34 cellular contexts compared by ENCODE assay signal in the genomic region with DNA sequence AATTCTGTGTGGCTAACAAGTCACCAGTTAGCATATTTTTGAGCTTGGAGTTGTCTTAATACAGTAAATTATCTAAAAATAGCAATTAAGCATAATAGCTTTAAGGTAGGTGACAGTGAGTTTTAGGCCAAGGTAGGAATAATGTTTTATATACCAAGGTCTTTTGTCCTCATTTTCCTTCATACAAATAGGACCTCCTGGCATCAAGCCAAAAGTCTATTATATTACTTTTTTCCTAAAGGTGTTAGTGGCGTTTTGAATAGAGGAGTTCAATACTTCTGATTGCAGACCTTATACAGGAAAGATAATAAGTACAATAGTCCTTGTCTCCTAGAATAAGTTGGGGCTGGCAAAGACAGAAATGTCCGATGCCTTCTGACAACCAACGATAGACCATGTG.
"Had no signal": no experiment of that assay in that cellular context is flagged by ENCODE, and none has a peak within 500 bp of the region (broad histone marks: within the 10 kb centered on the region; RNA-seq: fewer than 3 reads in every experiment).

No MANE protein-coding gene starts in this region.

- ATAC-seq: activated naive CD4-positive, alpha-beta T cell treated with anti-CD3 and anti-CD28 coated beads, Interleukin-2, amount 50 U/mL, for 72 hours; activated naive CD8-positive, alpha-beta T cell treated with anti-CD3 and anti-CD28 coated beads, Interleukin-2, amount 50 U/mL, for 24 hours; activated T-cell treated with anti-CD3 and anti-CD28 coated beads, Interleukin-2, amount 50 U/mL, for 4 hours; activated T-cell treated with anti-CD3 and anti-CD28 coated beads, Interleukin-2, amount 50 U/mL, for 72 hours; activated T-helper 17 cell treated with anti-CD3 and anti-CD28 coated beads, Interleukin-2, amount 50 U/mL, for 72 hours; body of pancreas had no signal

- H3K4me1 ChIP-seq: adrenal gland, ascending aorta, body of pancreas, breast epithelium had no signal

- H3K27ac ChIP-seq: adrenal gland, ascending aorta, body of pancreas, brain microvascular endothelial cell, breast epithelium, cardiac muscle cell had no signal

- H3K4me3 ChIP-seq: adrenal gland, ascending aorta, body of pancreas, breast epithelium, cardiac muscle cell had no signal

- H3K27me3 ChIP-seq: adrenal gland, ascending aorta, body of pancreas, brain microvascular endothelial cell, breast epithelium, cardiac muscle cell had no signal

- H3K9me3 ChIP-seq: adrenal gland, ascending aorta, body of pancreas had no signal

- FAIRE-seq: astrocyte, bronchial epithelial cell had no signal

- DNase-seq: activated effector memory CD4-positive, alpha-beta T cell treated with anti-CD3 and anti-CD28 coated beads, Interleukin-2, amount 50 U/mL, for 16 hours; activated effector memory CD4-positive, alpha-beta T cell treated with Interleukin-2 at 50 U/mL for 16 hours; activated gamma-delta T cell; activated gamma-delta T cell treated with Interleukin-2 at 50 U/mL for 16 hours; activated naive CD4-positive, alpha-beta T cell; activated naive CD4-positive, alpha-beta T cell treated with anti-CD3 and anti-CD28 coated beads for 36 hours; activated naive CD4-positive, alpha-beta T cell treated with anti-CD3 and anti-CD28 coated beads, Interleukin-2, amount 10 ng/mL, durations not matched to agents 7 days and 5 days; activated naive CD4-positive, alpha-beta T cell treated with anti-CD3 and anti-CD28 coated beads, Interleukin-2, amount 50 U/mL, for 16 hours; activated naive CD4-positive, alpha-beta T cell treated with Interleukin-2 at 50 U/mL for 16 hours; activated naive CD8-positive, alpha-beta T cell treated with anti-CD3 and anti-CD28 coated beads for 36 hours; activated naive CD8-positive, alpha-beta T cell treated with anti-CD3 and anti-CD28 coated beads, Interleukin-2, amount 10 ng/mL, durations not matched to agents 7 days and 5 days; activated naive CD8-positive, alpha-beta T cell treated with anti-CD3 and anti-CD28 coated beads, Interleukin-2, amount 50 U/mL, for 24 hours; activated T-cell treated with anti-CD3 and anti-CD28 coated beads, Interleukin-2, amount 50 U/mL, for 1 hour; activated T-cell treated with anti-CD3 and anti-CD28 coated beads, Interleukin-2, amount 50 U/mL, for 24 hours; activated T-cell treated with anti-CD3 and anti-CD28 coated beads, Interleukin-2, amount 50 U/mL, for 4 hours; activated T-cell treated with anti-CD3 and anti-CD28 coated beads, Interleukin-2, amount 50 U/mL, for 48 hours; activated T-cell treated with anti-CD3 and anti-CD28 coated beads, Interleukin-2, amount 50 U/mL, for 72 hours; adrenal gland; amniotic stem cell; amygdala; anterior cingulate cortex; aorta; body of pancreas; brain microvascular endothelial cell; caudate nucleus; central memory CD4-positive, alpha-beta T cell; cerebellar nuclear complex had no signal

- H3K36me3 ChIP-seq: adrenal gland, ascending aorta, brain microvascular endothelial cell, breast epithelium, cardiac muscle cell had no signal
